Comparison of ENCODE assay signal across 26 cellular contexts in genomic region chr21:46420241-46421190, GRCh38. TPM values are rescaled to one million over a fixed set of nuclear protein-coding genes. Genes with fewer than 3 reads are reported as not detected.
DNase-seq lines count a peak whose midpoint lies in the region; ATAC-seq and TF ChIP-seq lines count a peak whose summit lies in the region.
"Had no signal": no experiment of that assay in that cellular context is flagged by ENCODE, and none has a peak within 500 bp of the region (broad histone marks: within the 10 kb centered on the region; RNA-seq: fewer than 3 reads in every experiment).

No MANE protein-coding gene starts in this region.

- peaks cover 39% of the 10 kb centered on the region for H3K36me3 Mint-ChIP-seq in activated naive CD4-positive, alpha-beta T cell treated with anti-CD3 and anti-CD28 coated beads, Interleukin-2, amount 10 ng/mL, durations not matched to agents 7 days and 5 days
- peaks cover 57% of the 10 kb centered on the region for H3K36me3 Mint-ChIP-seq in GM23338 (ENCODE audit: low read depth)
- peaks cover 20% of the 10 kb centered on the region for H3K36me3 Mint-ChIP-seq in mesothelial cell of epicardium

- no peaks in the 10 kb centered on the region for H4K20me1 ChIP-seq in GM23338 (replicated peaks; ENCODE audit: insufficient read depth)

- no peaks in the 10 kb centered on the region for H3K27me3 ChIP-seq in GM23338 (ENCODE audit: insufficient read depth)
- H3K27me3 ChIP-seq: esophagus squamous epithelium, tibial nerve had no signal

- H3K4me3 ChIP-seq in GM23338, result no peak overlapping the region
- no peak overlapping the region for H3K4me3 ChIP-seq in choroid plexus epithelial cell (ENCODE audit: low read depth, low read length)
- H3K4me3 ChIP-seq: A549, esophagus squamous epithelium, smooth muscle cell, tibial nerve had no signal

- no peak overlapping the region for H3K27ac ChIP-seq in GM23338 (ENCODE audit: low read depth)
- H3K27ac ChIP-seq: A549, esophagus squamous epithelium, tibial nerve, WERI-Rb-1 had no signal

- no peak for DNase-seq in activated naive CD4-positive, alpha-beta T cell treated with anti-CD3 and anti-CD28 coated beads, Interleukin-2, amount 10 ng/mL, durations not matched to agents 7 days and 5 days
- DNase-seq in activated naive CD4-positive, alpha-beta T cell treated with Interleukin-2 at 50 U/mL for 16 hours, result no peak
- DNase-seq in GM23338 (ENCODE audit: low spot score) (no peak), choroid plexus epithelial cell (ENCODE audit: low read depth) (no peak), posterior vena cava (ENCODE audit: low spot score) (peak; percentile 55), mesothelial cell of epicardium (ENCODE audit: low spot score in 2 of 2, unreplicated experiment in 2 of 2) (no peak), epidermal melanocyte (ENCODE audit: insufficient read length, low spot score) (no peak), NCI-H2081 treated with DMSO at 0.1 percent for 48 hours (lab: John Stamatoyannopoulos, UW) (no peak)
- DNase-seq: activated CD4-positive, alpha-beta T cell treated with anti-CD3 and anti-CD28 coated beads, Interleukin-2, amount 10 ng/mL, durations not matched to agents 24 days and 14 days; activated CD8-positive, alpha-beta memory T cell treated with anti-CD3 and anti-CD28 coated beads, Interleukin-2, amount 50 U/mL, for 48 hours; activated naive CD8-positive, alpha-beta T cell treated with anti-CD3 and anti-CD28 coated beads, Interleukin-2, amount 10 ng/mL, durations not matched to agents 7 days and 5 days; AML-193; central memory CD4-positive, alpha-beta T cell; dermis blood vessel endothelial cell; esophagus squamous epithelium; foreskin melanocyte; KG1; mesendoderm; NCI-H1417 treated with DMSO at 0.1 percent for 48 hours; NCI-H524; stimulated activated CD4-positive, alpha-beta T cell treated with anti-CD3 and anti-CD28 coated beads, Interleukin-2, amount 100 ng/mL, for 24 hours; WERI-Rb-1 had no signal

- H3K4me1 Mint-ChIP-seq in activated naive CD4-positive, alpha-beta T cell treated with anti-CD3 and anti-CD28 coated beads, Interleukin-2, amount 10 ng/mL, durations not matched to agents 7 days and 5 days, result peaks cover 23% of the 10 kb centered on the region
- peaks cover 30% of the 10 kb centered on the region for H3K4me1 Mint-ChIP-seq in GM23338
- no peaks in the 10 kb centered on the region for H3K4me1 Mint-ChIP-seq in mesothelial cell of epicardium

- H2AFZ ChIP-seq in GM23338, result no peak overlapping the region

- no peaks in the 10 kb centered on the region for H3K79me2 ChIP-seq in GM23338 (replicated peaks; ENCODE audit: insufficient read depth)

- ATAC-seq in GM23338, result no peak

- CTCF ChIA-PET in activated naive CD4-positive, alpha-beta T cell treated with anti-CD3 and anti-CD28 coated beads, Interleukin-2, amount 10 ng/mL, durations not matched to agents 7 days and 5 days (lab: Charles Lee), result interaction anchor here (1.0 kb wide), 1 partner anchor 12 kb away, joined by 3 read pairs; no protein-coding TSS in a partner anchor

- intact Hi-C loops in posterior vena cava (cut with DNase I), result no loop called here

- TF ChIP-seq CTCF in GM23338 (conservative IDR thresholded peaks at IDR 0.05; ENCODE audit: low read depth in 2 of 2), result no peak; a peak in 1 of 4 replicates
- peak; percentile 9 for TF ChIP-seq CTCF in choroid plexus epithelial cell (conservative IDR thresholded peaks at IDR 0.05; ENCODE audit: low read depth, low read length)
- TF ChIP-seq CTCF in mesothelial cell of epicardium (IDR thresholded peaks at IDR 0.05; ENCODE audit: unreplicated experiment), result no peak

- no peak overlapping the region for H3K4me2 ChIP-seq in GM23338
- H3K4me2 ChIP-seq: A549, smooth muscle cell had no signal

- no peaks in the 10 kb centered on the region for H3K9me2 ChIP-seq in GM23338 (ENCODE audit: insufficient read depth)

- H3K4me1 ChIP-seq in GM23338 (ENCODE audit: insufficient read depth), result peaks cover 13% of the 10 kb centered on the region
- H3K4me1 ChIP-seq: A549, esophagus squamous epithelium, tibial nerve had no signal

- peak overlapping the region; percentile 52 for H3K27ac Mint-ChIP-seq in activated naive CD4-positive, alpha-beta T cell treated with anti-CD3 and anti-CD28 coated beads, Interleukin-2, amount 10 ng/mL, durations not matched to agents 7 days and 5 days
- H3K27ac Mint-ChIP-seq in GM23338 (peak overlapping the region; percentile 3), mesothelial cell of epicardium (no peak overlapping the region)
- H3K27ac Mint-ChIP-seq: activated CD4-positive, alpha-beta T cell treated with anti-CD3 and anti-CD28 coated beads, Interleukin-2, amount 10 ng/mL, durations not matched to agents 24 days and 14 days; activated naive CD8-positive, alpha-beta T cell treated with anti-CD3 and anti-CD28 coated beads, Interleukin-2, amount 10 ng/mL, durations not matched to agents 7 days and 5 days; activated T-helper 2 cell treated with anti-CD3 and anti-CD28 coated beads, Interferon-gamma antibody, Interleukin-2, Interleukin-4, amounts not matched to agents 10 μg/mL and 5 μg/mL and 100 μg/mL, durations not matched to agents 14 hours and 24 hours and 36 hours had no signal

- H3K9me3 Mint-ChIP-seq in activated naive CD4-positive, alpha-beta T cell treated with anti-CD3 and anti-CD28 coated beads, Interleukin-2, amount 10 ng/mL, durations not matched to agents 7 days and 5 days, result no peaks in the 10 kb centered on the region
- no peaks in the 10 kb centered on the region; the same call in 2 of the 3 replicates for H3K9me3 Mint-ChIP-seq in GM23338
- no peaks in the 10 kb centered on the region for H3K9me3 Mint-ChIP-seq in mesothelial cell of epicardium
- H3K9me3 Mint-ChIP-seq: activated CD4-positive, alpha-beta T cell treated with anti-CD3 and anti-CD28 coated beads, Interleukin-2, amount 10 ng/mL, durations not matched to agents 24 days and 14 days; activated naive CD8-positive, alpha-beta T cell treated with anti-CD3 and anti-CD28 coated beads, Interleukin-2, amount 10 ng/mL, durations not matched to agents 7 days and 5 days; activated T-helper 2 cell treated with anti-CD3 and anti-CD28 coated beads, Interferon-gamma antibody, Interleukin-2, Interleukin-4, amounts not matched to agents 10 μg/mL and 5 μg/mL and 100 μg/mL, durations not matched to agents 14 hours and 24 hours and 36 hours had no signal

- peaks cover 6% of the 10 kb centered on the region for H3K36me3 ChIP-seq in GM23338 (ENCODE audit: insufficient read depth)

- no peaks in the 10 kb centered on the region for H3K27me3 Mint-ChIP-seq in activated naive CD4-positive, alpha-beta T cell treated with anti-CD3 and anti-CD28 coated beads, Interleukin-2, amount 10 ng/mL, durations not matched to agents 7 days and 5 days
- H3K27me3 Mint-ChIP-seq in GM23338 (ENCODE audit: insufficient read depth, low read depth, poor library complexity) (peaks cover 18% of the 10 kb centered on the region), mesothelial cell of epicardium (ENCODE audit: low read depth) (no peaks in the 10 kb centered on the region)
- H3K27me3 Mint-ChIP-seq: activated CD4-positive, alpha-beta T cell treated with anti-CD3 and anti-CD28 coated beads, Interleukin-2, amount 10 ng/mL, durations not matched to agents 24 days and 14 days; activated naive CD8-positive, alpha-beta T cell treated with anti-CD3 and anti-CD28 coated beads, Interleukin-2, amount 10 ng/mL, durations not matched to agents 7 days and 5 days had no signal

- no peak overlapping the region for H3K4me3 Mint-ChIP-seq in activated naive CD4-positive, alpha-beta T cell treated with anti-CD3 and anti-CD28 coated beads, Interleukin-2, amount 10 ng/mL, durations not matched to agents 7 days and 5 days
- H3K4me3 Mint-ChIP-seq in GM23338 (no peak overlapping the region), mesothelial cell of epicardium (no peak overlapping the region)
- H3K4me3 Mint-ChIP-seq: activated CD4-positive, alpha-beta T cell treated with anti-CD3 and anti-CD28 coated beads, Interleukin-2, amount 10 ng/mL, durations not matched to agents 24 days and 14 days; activated naive CD8-positive, alpha-beta T cell treated with anti-CD3 and anti-CD28 coated beads, Interleukin-2, amount 10 ng/mL, durations not matched to agents 7 days and 5 days had no signal

- H3F3A ChIP-seq in GM23338 (replicated peaks; ENCODE audit: low read depth), result peaks cover 6% of the 10 kb centered on the region; the same call in 1 of the 2 replicates

TF ChIP-seq in GM23338, 12 proteins besides CTCF, POLR2A, EP300 and RAD21 (continues in another document):
- TF ChIP-seq NANOG (IDR thresholded peaks at IDR 0.05; ENCODE audit: borderline replicate concordance), result no peak

RNA-seq across cellular contexts. Expression of gene DIP2A, which starts 38.2 kb away (rescaled TPM):
- 34.4 and 36.3 TPM in 2 replicates for total RNA-seq in GM23338 (2014; rRNA removed; shearing (Covaris generic))
- polyA plus RNA-seq in GM23338 (2016; fragmentation: Nextera tagmentation; extraction: Ambion mirVana), result 15.9 and 18.5 TPM in 2 replicates
- 10 to 100 TPM; 24.3 to 26.4 TPM for total RNA-seq in posterior vena cava
- total RNA-seq in mesothelial cell of epicardium, result 54.6 to 57.2 TPM (median 56.9 TPM) in 3 replicates
